ENCODE assay signal across 21 cellular contexts in genomic region chr3:17634964-17635363, GRCh38.
A peak's percentile ranks its signal among the peaks of the same experiment; 100 is the strongest.
DNase-seq lines count a peak whose midpoint lies in the region; TF ChIP-seq lines count a peak whose summit lies in the region.
"Had no signal": no experiment of that assay in that cellular context is flagged by ENCODE, and none has a peak within 500 bp of the region (broad histone marks: within the 10 kb centered on the region; RNA-seq: fewer than 3 reads in every experiment).

No MANE protein-coding gene starts in this region.

- peaks cover 5% of the 10 kb centered on the region for H3K9me3 Mint-ChIP-seq in activated naive CD4-positive, alpha-beta T cell treated with anti-CD3 and anti-CD28 coated beads, Interleukin-2, amount 50 U/mL, for 24 hours
- H3K9me3 Mint-ChIP-seq in activated naive CD4-positive, alpha-beta T cell treated with anti-CD3 and anti-CD28 coated beads, Interleukin-2, amount 10 ng/mL, durations not matched to agents 7 days and 5 days: no peaks in the 10 kb centered on the region
- no peaks in the 10 kb centered on the region for H3K9me3 Mint-ChIP-seq in osteocyte (ENCODE audit: unreplicated experiment)
- H3K9me3 Mint-ChIP-seq in type B pancreatic cell: no peaks in the 10 kb centered on the region
- H3K9me3 Mint-ChIP-seq: CD8-positive, alpha-beta memory T cell had no signal

- CTCF ChIA-PET in activated naive CD4-positive, alpha-beta T cell treated with anti-CD3 and anti-CD28 coated beads, Interleukin-2, amount 10 ng/mL, durations not matched to agents 7 days and 5 days (lab: Charles Lee): no interaction called here

- H3K36me3 ChIP-seq in adrenal gland (replicated peaks in 1 of 2) (no peaks in the 10 kb centered on the region), stomach (no peaks in the 10 kb centered on the region)

- no peak for DNase-seq in activated naive CD4-positive, alpha-beta T cell treated with anti-CD3 and anti-CD28 coated beads, Interleukin-2, amount 10 ng/mL, durations not matched to agents 7 days and 5 days
- no peak for DNase-seq in adrenal gland
- no peak for DNase-seq in osteocyte (ENCODE audit: extremely low spot score, unreplicated experiment)
- no peak for DNase-seq in AML-193 (lab: John Stamatoyannopoulos, UW)
- DNase-seq in type B pancreatic cell (ENCODE audit: extremely low spot score, unreplicated experiment): no peak
- DNase-seq in UCSD-AML1 (lab: John Stamatoyannopoulos, UW; ENCODE audit: unreplicated experiment): no peak
- no peak for DNase-seq in stomach
- DNase-seq: CD8-positive, alpha-beta memory T cell; KG1; NCI-H1092; NCI-H1436 treated with DMSO at 0.1 percent for 48 hours; NCI-H2081; NCI-H2171 treated with DMSO at 0.1 percent for 48 hours; NCI-H446 treated with DMSO at 0.1 percent for 48 hours; NCI-H526 treated with DMSO at 0.1 percent for 48 hours; OCI-M1; Right ventricle myocardium superior had no signal

- no peaks in the 10 kb centered on the region for H3K27me3 Mint-ChIP-seq in activated naive CD4-positive, alpha-beta T cell treated with anti-CD3 and anti-CD28 coated beads, Interleukin-2, amount 50 U/mL, for 24 hours
- H3K27me3 Mint-ChIP-seq in activated naive CD4-positive, alpha-beta T cell treated with anti-CD3 and anti-CD28 coated beads, Interleukin-2, amount 10 ng/mL, durations not matched to agents 7 days and 5 days: no peaks in the 10 kb centered on the region
- H3K27me3 Mint-ChIP-seq in osteocyte (ENCODE audit: unreplicated experiment) (no peaks in the 10 kb centered on the region), type B pancreatic cell (no peaks in the 10 kb centered on the region)
- H3K27me3 Mint-ChIP-seq: CD8-positive, alpha-beta memory T cell had no signal

- H3K9me3 ChIP-seq in adrenal gland (replicated peaks in 1 of 3): no peaks in the 10 kb centered on the region
- no peaks in the 10 kb centered on the region for H3K9me3 ChIP-seq in stomach

- H3K36me3 Mint-ChIP-seq in activated naive CD4-positive, alpha-beta T cell treated with anti-CD3 and anti-CD28 coated beads, Interleukin-2, amount 50 U/mL, for 24 hours: peaks cover 10% of the 10 kb centered on the region
- peaks cover 2% of the 10 kb centered on the region for H3K36me3 Mint-ChIP-seq in activated naive CD4-positive, alpha-beta T cell treated with anti-CD3 and anti-CD28 coated beads, Interleukin-2, amount 10 ng/mL, durations not matched to agents 7 days and 5 days
- H3K36me3 Mint-ChIP-seq in osteocyte (ENCODE audit: unreplicated experiment) (no peaks in the 10 kb centered on the region), type B pancreatic cell (peaks cover 7% of the 10 kb centered on the region)

- no peak overlapping the region for H3K4me3 Mint-ChIP-seq in activated naive CD4-positive, alpha-beta T cell treated with anti-CD3 and anti-CD28 coated beads, Interleukin-2, amount 50 U/mL, for 24 hours
- H3K4me3 Mint-ChIP-seq in activated naive CD4-positive, alpha-beta T cell treated with anti-CD3 and anti-CD28 coated beads, Interleukin-2, amount 10 ng/mL, durations not matched to agents 7 days and 5 days: no peak overlapping the region
- H3K4me3 Mint-ChIP-seq in osteocyte (ENCODE audit: unreplicated experiment) (no peak overlapping the region), type B pancreatic cell (no peak overlapping the region)
- H3K4me3 Mint-ChIP-seq: CD8-positive, alpha-beta memory T cell had no signal

- H3K4me1 ChIP-seq in adrenal gland (replicated peaks in 1 of 2) (peaks cover 28 to 47% of the 10 kb centered on the region in 2 donors), stomach (peaks cover 4 to 25% (median 11%) of the 10 kb centered on the region in 4 donors)

- intact Hi-C loops in adrenal gland (cut with DNase I) (no loop called here), stomach (cut with DNase I; ENCODE audit: low total_unique reads) (no loop called here)

- peaks cover 39% of the 10 kb centered on the region for H3K4me1 Mint-ChIP-seq in activated naive CD4-positive, alpha-beta T cell treated with anti-CD3 and anti-CD28 coated beads, Interleukin-2, amount 50 U/mL, for 24 hours
- H3K4me1 Mint-ChIP-seq in activated naive CD4-positive, alpha-beta T cell treated with anti-CD3 and anti-CD28 coated beads, Interleukin-2, amount 10 ng/mL, durations not matched to agents 7 days and 5 days: peaks cover 14% of the 10 kb centered on the region
- H3K4me1 Mint-ChIP-seq in osteocyte (ENCODE audit: unreplicated experiment): peaks cover 61% of the 10 kb centered on the region
- peaks cover 8% of the 10 kb centered on the region for H3K4me1 Mint-ChIP-seq in type B pancreatic cell (ENCODE audit: unreplicated experiment)

- TF ChIP-seq CTCF in adrenal gland (IDR thresholded peaks at IDR 0.05): no peak
- TF ChIP-seq CTCF in osteocyte (IDR thresholded peaks at IDR 0.05): no peak
- no peak for TF ChIP-seq CTCF in type B pancreatic cell (conservative IDR thresholded peaks at IDR 0.05)
- TF ChIP-seq CTCF in stomach (IDR thresholded peaks at IDR 0.05): no peak

- TF ChIP-seq EP300 in stomach (IDR thresholded peaks at IDR 0.05): no peak

- peak overlapping the region; percentile 0 for H3K27ac Mint-ChIP-seq in activated naive CD4-positive, alpha-beta T cell treated with anti-CD3 and anti-CD28 coated beads, Interleukin-2, amount 50 U/mL, for 24 hours
- no peak overlapping the region for H3K27ac Mint-ChIP-seq in activated naive CD4-positive, alpha-beta T cell treated with anti-CD3 and anti-CD28 coated beads, Interleukin-2, amount 10 ng/mL, durations not matched to agents 7 days and 5 days
- peak overlapping the region; percentile 68 for H3K27ac Mint-ChIP-seq in osteocyte (ENCODE audit: unreplicated experiment)
- H3K27ac Mint-ChIP-seq in type B pancreatic cell: no peak overlapping the region
- H3K27ac Mint-ChIP-seq: CD8-positive, alpha-beta memory T cell had no signal

- H3K27me3 ChIP-seq in adrenal gland (no peaks in the 10 kb centered on the region), stomach (no peaks in the 10 kb centered on the region)

- H3K4me3 ChIP-seq in adrenal gland (no peak overlapping the region), stomach (no peak overlapping the region)

- no peak for TF ChIP-seq POLR2A in adrenal gland (IDR thresholded peaks at IDR 0.05)
- no peak for TF ChIP-seq POLR2A in stomach (IDR thresholded peaks at IDR 0.05)

- H3K27ac ChIP-seq in adrenal gland (peak overlapping the region in 3 of 5 donors; percentile 52 to 72 (median 57)), stomach (no peak overlapping the region)
- H3K27ac ChIP-seq: 22Rv1, C4-2B, HL-60 had no signal

Comparison
In these comparisons a context has a peak if more than half of its experiments do, and no peak if none do; other contexts are left out.
1. H3K27ac Mint-ChIP-seq: peak in activated naive CD4-positive, alpha-beta T cell treated with anti-CD3 and anti-CD28 coated beads, Interleukin-2, amount 50 U/mL, for 24 hours (single experiment) and osteocyte (single experiment); none in activated naive CD4-positive, alpha-beta T cell treated with anti-CD3 and anti-CD28 coated beads, Interleukin-2, amount 10 ng/mL, durations not matched to agents 7 days and 5 days (single experiment) and type B pancreatic cell (single experiment).
2. H3K27ac ChIP-seq: peak in adrenal gland (3 of 5); none in stomach (0 of 5).